8 cellular contexts compared by ENCODE assay signal in the genomic region with DNA sequence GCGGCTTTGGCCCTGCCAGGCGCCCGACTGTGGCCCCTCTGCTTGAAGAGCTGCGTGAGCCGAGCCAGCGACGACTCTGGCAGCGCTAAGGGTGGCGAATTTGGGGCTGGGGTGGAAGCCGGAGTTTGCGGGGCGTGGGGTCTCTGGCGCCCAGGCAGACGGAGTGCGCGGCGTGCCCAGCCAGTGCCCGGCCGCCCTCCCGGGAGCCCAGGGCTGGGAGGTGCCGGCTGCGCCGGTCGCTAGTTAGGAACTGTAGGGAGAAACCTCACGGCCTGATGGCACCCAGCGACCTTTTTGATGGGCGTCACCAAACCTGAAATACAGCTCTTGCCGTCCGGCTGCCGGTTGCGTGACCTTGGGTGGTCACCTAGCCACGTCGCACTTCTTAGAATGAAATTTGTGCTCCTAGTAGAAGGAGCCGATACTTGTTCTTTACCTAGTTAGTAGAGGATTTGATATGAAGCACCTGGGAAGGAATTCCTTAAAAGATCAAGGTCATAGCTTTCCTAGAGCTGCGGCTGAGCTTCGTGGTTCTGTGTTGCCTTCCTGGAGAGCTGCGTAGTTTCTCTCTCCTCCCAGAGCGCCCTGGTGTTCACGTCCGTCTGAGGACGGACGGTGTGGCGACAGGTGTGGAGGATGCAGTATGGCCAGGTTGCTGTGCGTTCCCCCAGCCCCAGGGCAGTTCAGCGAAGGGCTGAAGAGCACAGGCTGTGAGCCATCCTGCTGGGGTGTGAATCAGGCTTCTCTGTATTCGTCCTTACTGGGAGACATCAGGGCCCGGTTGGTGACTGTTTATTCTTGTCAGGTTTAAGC. TPM values are rescaled to one million over a fixed set of nuclear protein-coding genes. Genes with fewer than 3 reads are reported as not detected.
DNase-seq lines count a peak whose midpoint lies in the region; ATAC-seq and TF ChIP-seq lines count a peak whose summit lies in the region.

No MANE protein-coding gene starts in this region.

- H3K79me2 ChIP-seq in Karpas-422 (ENCODE audit: low read length), result peaks cover 56% of the 10 kb centered on the region

- intact Hi-C loops in breast epithelium (cut with DNase I; ENCODE audit: low total_unique reads), result no loop called here

- TF ChIP-seq CTCF in breast epithelium (IDR thresholded peaks at IDR 0.05), result no peak
- no peak for TF ChIP-seq CTCF in lung (IDR thresholded peaks at IDR 0.05; ENCODE audit: control extremely low read depth, extremely low read depth)

- H3K36me3 ChIP-seq in Karpas-422 (ENCODE audit: insufficient read depth, low read length) (no peaks in the 10 kb centered on the region), breast epithelium (no peaks in the 10 kb centered on the region), lung (ENCODE audit: control insufficient read depth in 2 of 2, insufficient read depth in 2 of 2, low read length in 2 of 2) (peaks cover 0 to 6% of the 10 kb centered on the region in 2 donors), urinary bladder (ENCODE audit: insufficient read depth) (no peaks in the 10 kb centered on the region)

- TF ChIP-seq POLR2A in breast epithelium (IDR thresholded peaks at IDR 0.05), result no peak

- H3K9me2 ChIP-seq in Karpas-422 (replicated peaks; ENCODE audit: insufficient read depth, low read length), result no peaks in the 10 kb centered on the region

- H3K27ac ChIP-seq in Karpas-422 (ENCODE audit: low read length) (no peak overlapping the region), breast epithelium (peak overlapping the region; percentile 93 to 95), lung (ENCODE audit: low read depth in 1 of 2, low read length in 1 of 2) (peak overlapping the region; percentile 93 to 98), urinary bladder (ENCODE audit: low read depth) (peak overlapping the region; percentile 85)

- H4K20me1 ChIP-seq in Karpas-422 (ENCODE audit: insufficient read depth, low read depth, low read length), result peaks cover 38% of the 10 kb centered on the region

- no peak overlapping the region for H2AFZ ChIP-seq in Karpas-422 (ENCODE audit: low read length)

- 0 out of 2 replicates have a peak, but pooled peaks cover 2% of the 10 kb centered on the region for H3K9me3 ChIP-seq in Karpas-422 (ENCODE audit: low read length)
- H3K9me3 ChIP-seq in breast epithelium, result no peaks in the 10 kb centered on the region
- H3K9me3 ChIP-seq in lung (ENCODE audit: control insufficient read depth in 2 of 2, insufficient read depth in 1 of 2, low read length in 1 of 2), result no peaks in the 10 kb centered on the region

- 1% methylated on average over 47 of the region's 47 CpGs for WGBS in lung, 2 donors
- under 1% methylated on average over 47 of the region's 47 CpGs for WGBS in urinary bladder

- ATAC-seq in lung (ENCODE audit: insufficient read depth, low FRiP score) (no peak), GM18873 (IDR thresholded peaks at IDR 0.05; ENCODE audit: low FRiP score, unreplicated experiment) (no peak)

- H3K4me2 ChIP-seq in Karpas-422 (ENCODE audit: low read depth, low read length, poor library complexity, severe bottlenecking), result peak overlapping the region; percentile 88

- H3K27me3 ChIP-seq in Karpas-422 (ENCODE audit: low read length) (no peaks in the 10 kb centered on the region), breast epithelium (no peaks in the 10 kb centered on the region), lung (ENCODE audit: control insufficient read depth, insufficient read depth) (no peaks in the 10 kb centered on the region)

- H3K9ac ChIP-seq in Karpas-422 (ENCODE audit: low read length), result peak overlapping the region; percentile 97

- H3K4me3 ChIP-seq in Karpas-422 (ENCODE audit: low read length) (peak overlapping the region; percentile 99), breast epithelium (peak overlapping the region; percentile 78 to 93 (median 84)), lung (peak overlapping the region; percentile 97), urinary bladder (ENCODE audit: low read depth, low read length) (peak overlapping the region; percentile 98)

- DNase-seq in stimulated activated CD4-positive, alpha-beta T cell treated with anti-CD3 and anti-CD28 coated beads, Interleukin-15, amount 100 ng/mL, for 24 hours, result peak; percentile 26
- DNase-seq in stimulated activated CD4-positive, alpha-beta T cell treated with anti-CD3 and anti-CD28 coated beads, Interleukin-4, amount 100 ng/mL, for 4 hours, result no peak
- DNase-seq in Karpas-422 (peak; percentile 58), breast epithelium (ENCODE audit: low spot score in 2 of 2) (no peak), lung (ENCODE audit: low spot score) (no peak), Kasumi-1 (lab: John Stamatoyannopoulos, UW) (no peak)

- H3K4me1 ChIP-seq in Karpas-422 (ENCODE audit: low read length) (peaks cover 43% of the 10 kb centered on the region), breast epithelium (peaks cover 17 to 22% of the 10 kb centered on the region in 2 donors), lung (ENCODE audit: control insufficient read depth in 2 of 2, insufficient read depth in 2 of 2, low read length in 2 of 2) (peaks cover 15 to 22% of the 10 kb centered on the region in 2 donors), urinary bladder (ENCODE audit: insufficient read depth) (peaks cover 3% of the 10 kb centered on the region)

RNA-seq across cellular contexts. Expression of a gene that starts 0.7 kb away (rescaled TPM):
- total RNA-seq in Karpas-422 (2014; rRNA removed; shearing (Covaris generic); ENCODE audit: low replicate concordance), result 31.3 and 54.0 TPM in 2 replicates
- total RNA-seq in breast epithelium (10 to 100 TPM; 49.9 to 76.7 (median 62.3) TPM), lung (10 to 100 TPM; 54.5 to 67.4 TPM), urinary bladder (25.6 TPM)
- polyA plus RNA-seq in lung (10 to 100 TPM; 39.7 to 67.1 TPM), urinary bladder (69.9 TPM)

RNA-seq across cellular contexts. Expression of a gene that starts 41.4 kb away (rescaled TPM):
- 86.9 and 184 TPM in 2 replicates for total RNA-seq in Karpas-422 (2014; rRNA removed; shearing (Covaris generic); ENCODE audit: low replicate concordance)
- total RNA-seq in breast epithelium (100 to 1,000 TPM; 130 to 159 (median 133) TPM), lung (100 to 1,000 TPM; 121 to 204 TPM), urinary bladder (85.9 TPM)
- polyA plus RNA-seq in lung (100 to 1,000 TPM; 126 to 150 TPM), urinary bladder (140 TPM)

RNA-seq across cellular contexts. Expression of a gene that starts 56.6 kb away (rescaled TPM):
- total RNA-seq in Karpas-422 (2014; rRNA removed; shearing (Covaris generic); ENCODE audit: low replicate concordance), result 12.4 and 16.2 TPM in 2 replicates
- total RNA-seq in breast epithelium (10 to 100 TPM; 13.9 to 22.9 (median 14.3) TPM), lung (10 to 100 TPM; 17.5 to 50.9 TPM), urinary bladder (13.0 TPM)
- polyA plus RNA-seq in lung (10 to 100 TPM in 1 of 2 donors, 1 to 10 TPM in 1; 9.8 to 17.9 TPM), urinary bladder (7.2 TPM)

Comparison
In these comparisons a context has a peak if more than half of its experiments do, and no peak if none do; other contexts are left out.
1. DNase-seq: peak in stimulated activated CD4-positive, alpha-beta T cell treated with anti-CD3 and anti-CD28 coated beads, Interleukin-15, amount 100 ng/mL, for 24 hours (single experiment) and Karpas-422 (single experiment); none in stimulated activated CD4-positive, alpha-beta T cell treated with anti-CD3 and anti-CD28 coated beads, Interleukin-4, amount 100 ng/mL, for 4 hours (0 of 2), breast epithelium (0 of 2), lung (single experiment) and Kasumi-1 (0 of 2).
2. Peak in every context shown above with its lines, with median percentiles within 50 percentile points of each other: H3K4me3 ChIP-seq.